Comparison of ENCODE assay signal across 17 cellular contexts in the genomic region with DNA sequence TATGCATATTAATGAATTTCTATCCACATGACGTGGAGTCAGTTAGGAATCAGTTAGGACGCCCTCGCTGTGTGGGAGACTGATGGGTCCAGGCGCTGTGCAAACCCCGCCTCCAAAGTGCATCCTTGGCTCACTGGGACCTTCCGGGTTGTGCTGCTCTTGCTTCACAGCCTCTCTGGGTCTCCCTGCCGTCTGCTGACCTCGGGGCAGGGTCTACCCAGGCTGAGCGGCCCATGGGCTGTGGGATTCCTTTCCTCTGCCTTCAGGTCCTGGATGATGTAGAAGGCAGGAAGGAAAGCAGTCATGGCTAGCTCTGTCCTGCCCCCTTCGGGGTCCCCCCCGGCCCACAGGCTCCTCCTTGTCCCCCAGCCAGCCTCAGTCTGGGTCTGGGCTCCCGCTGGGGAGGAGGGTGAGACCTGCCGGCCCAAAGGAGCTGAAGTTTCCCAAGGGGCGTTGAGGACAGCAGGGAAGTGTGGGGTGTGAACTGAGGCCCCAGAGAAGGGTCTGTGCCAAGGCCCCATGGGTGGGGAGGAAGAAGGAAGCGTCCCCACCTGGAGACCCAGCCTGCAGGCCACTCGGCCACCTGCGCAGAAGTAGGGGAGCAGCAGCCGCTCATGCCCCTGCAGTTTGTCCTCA. TPM values are rescaled to one million over a fixed set of nuclear protein-coding genes. Genes with fewer than 3 reads are reported as not detected.
DNase-seq lines count a peak whose midpoint lies in the region; ATAC-seq and TF ChIP-seq lines count a peak whose summit lies in the region.
"Had no signal": no experiment of that assay in that cellular context is flagged by ENCODE, and none has a peak within 500 bp of the region (broad histone marks: within the 10 kb centered on the region; RNA-seq: fewer than 3 reads in every experiment).

No MANE protein-coding gene starts in this region.

- peak overlapping the region; percentile 6 to 44 (median 30) for H3K4me3 Mint-ChIP-seq in CD4-positive, CD25-positive, alpha-beta regulatory T cell
- H3K4me3 Mint-ChIP-seq in GM23338: no peak overlapping the region
- peak overlapping the region; percentile 54 to 71 (median 56) for H3K4me3 Mint-ChIP-seq in nephron
- H3K4me3 Mint-ChIP-seq: H9 had no signal

- no peaks in the 10 kb centered on the region for H3K79me2 ChIP-seq in GM23338 (replicated peaks; ENCODE audit: insufficient read depth)

- no peak overlapping the region for H3K4me3 ChIP-seq in CD4-positive, CD25-positive, alpha-beta regulatory T cell (ENCODE audit: low read depth, low read length)
- H3K4me3 ChIP-seq in GM23338: no peak overlapping the region
- H3K4me3 ChIP-seq in psoas muscle: no peak overlapping the region
- H3K4me3 ChIP-seq: adrenal gland, coronary artery, vagina had no signal

- H3K36me3 ChIP-seq in CD4-positive, CD25-positive, alpha-beta regulatory T cell (ENCODE audit: control insufficient read depth, insufficient read depth, low read length): peaks cover 5% of the 10 kb centered on the region
- no peaks in the 10 kb centered on the region for H3K36me3 ChIP-seq in GM23338 (ENCODE audit: insufficient read depth)
- peaks cover 0 to 17% of the 10 kb centered on the region in 2 donors for H3K36me3 ChIP-seq in psoas muscle (ENCODE audit: insufficient read depth in 1 of 2, low read depth in 1 of 2)

- no peak overlapping the region for H3K4me2 ChIP-seq in GM23338

- no peaks in the 10 kb centered on the region for H3K4me1 ChIP-seq in CD4-positive, CD25-positive, alpha-beta regulatory T cell (ENCODE audit: control insufficient read depth, insufficient read depth, low read length, poor library complexity, severe bottlenecking)
- no peaks in the 10 kb centered on the region for H3K4me1 ChIP-seq in GM23338 (ENCODE audit: insufficient read depth)
- peaks cover 2% of the 10 kb centered on the region for H3K4me1 ChIP-seq in psoas muscle
- H3K4me1 ChIP-seq: adrenal gland, vagina had no signal

- no peaks in the 10 kb centered on the region for H3K27me3 Mint-ChIP-seq in CD4-positive, CD25-positive, alpha-beta regulatory T cell
- H3K27me3 Mint-ChIP-seq in GM23338 (ENCODE audit: insufficient read depth, low read depth, poor library complexity) (peaks cover 3% of the 10 kb centered on the region), nephron (ENCODE audit: low read depth) (no peaks in the 10 kb centered on the region)

- TF ChIP-seq CTCF in GM23338 (conservative IDR thresholded peaks at IDR 0.05; ENCODE audit: low read depth in 2 of 2) (no peak), nephron (IDR thresholded peaks at IDR 0.05; ENCODE audit: unreplicated experiment in 3 of 3) (no peak), psoas muscle (IDR thresholded peaks at IDR 0.05) (no peak)

- no peak overlapping the region for H2AFZ ChIP-seq in GM23338

- DNase-seq in CD4-positive, CD25-positive, alpha-beta regulatory T cell: no peak
- DNase-seq in GM23338 (ENCODE audit: low spot score): peak; percentile 50
- DNase-seq in amniotic epithelial cell (ENCODE audit: low read depth): peak; percentile 48
- DNase-seq in psoas muscle: no peak
- DNase-seq in NCI-H1048 (lab: John Stamatoyannopoulos, UW): no peak
- no peak for DNase-seq in SIG-M5 treated with dmso at 0.1 percent for 504 hours (lab: John Stamatoyannopoulos, UW; ENCODE audit: unreplicated experiment)
- DNase-seq: H9; NCI-H2029; NCI-H748 treated with DMSO at 0.1 percent for 48 hours; SHP77 treated with DMSO at 0.1 percent for 48 hours; stimulated activated CD4-positive, alpha-beta T cell treated with anti-CD3 and anti-CD28 coated beads, Interleukin-4, amount 100 ng/mL, for 24 hours had no signal

- H3K4me1 Mint-ChIP-seq in CD4-positive, CD25-positive, alpha-beta regulatory T cell: peaks cover 0 to 7% (median 1%) of the 10 kb centered on the region in 4 donors
- peaks cover 10% of the 10 kb centered on the region for H3K4me1 Mint-ChIP-seq in GM23338
- H3K4me1 Mint-ChIP-seq in nephron: peaks cover 5% of the 10 kb centered on the region

- peak overlapping the region in 2 of 3 donors; percentile 25 to 73 for H3K27ac Mint-ChIP-seq in CD4-positive, CD25-positive, alpha-beta regulatory T cell
- no peak overlapping the region for H3K27ac Mint-ChIP-seq in GM23338
- H3K27ac Mint-ChIP-seq in nephron: peak overlapping the region; percentile 19 to 77 (median 53)

- no peak for ATAC-seq in CD4-positive, CD25-positive, alpha-beta regulatory T cell (ENCODE audit: low read depth in 2 of 2)
- peak; percentile 5 for ATAC-seq in GM23338
- no peak for ATAC-seq in psoas muscle
- ATAC-seq: left lobe of liver, sciatic nerve had no signal

- H3F3A ChIP-seq in GM23338 (replicated peaks; ENCODE audit: low read depth): peaks cover 11% of the 10 kb centered on the region; the same call in 1 of the 2 replicates

- H4K20me1 ChIP-seq in GM23338 (replicated peaks; ENCODE audit: insufficient read depth): no peaks in the 10 kb centered on the region

- H3K27me3 ChIP-seq in CD4-positive, CD25-positive, alpha-beta regulatory T cell (ENCODE audit: control insufficient read depth, insufficient read depth, low read length): no peaks in the 10 kb centered on the region
- H3K27me3 ChIP-seq in GM23338 (ENCODE audit: insufficient read depth) (no peaks in the 10 kb centered on the region), psoas muscle (ENCODE audit: insufficient read depth in 3 of 3, low read length in 2 of 3) (no peaks in the 10 kb centered on the region)
- H3K27me3 ChIP-seq: adrenal gland, vagina had no signal

- intact Hi-C loops in psoas muscle (cut with DNase I): loop anchor here in 1 of 2 donors (10.0 kb wide), 1 partner anchor 54 kb away; a partner anchor contains a TSS

- no peaks in the 10 kb centered on the region for H3K9me2 ChIP-seq in GM23338 (ENCODE audit: insufficient read depth)

- H3K9me3 Mint-ChIP-seq in CD4-positive, CD25-positive, alpha-beta regulatory T cell: no peaks in the 10 kb centered on the region
- no peaks in the 10 kb centered on the region for H3K9me3 Mint-ChIP-seq in GM23338
- H3K9me3 Mint-ChIP-seq in nephron: no peaks in the 10 kb centered on the region
- H3K9me3 Mint-ChIP-seq: H9 had no signal

- 76 to 78% (median 77%) methylated on average over 18 of the region's 18 CpGs for WGBS in psoas muscle, 3 donors

- no peaks in the 10 kb centered on the region for H3K36me3 Mint-ChIP-seq in CD4-positive, CD25-positive, alpha-beta regulatory T cell
- H3K36me3 Mint-ChIP-seq in GM23338 (ENCODE audit: low read depth) (peaks cover 11% of the 10 kb centered on the region), nephron (ENCODE audit: low read depth) (peaks cover 4% of the 10 kb centered on the region)

- no peaks in the 10 kb centered on the region for H3K9me3 ChIP-seq in CD4-positive, CD25-positive, alpha-beta regulatory T cell (ENCODE audit: control insufficient read depth in 2 of 2, low read length in 2 of 2)
- H3K9me3 ChIP-seq in psoas muscle: no peaks in the 10 kb centered on the region
- H3K9me3 ChIP-seq: adrenal gland, vagina had no signal

- no peak overlapping the region for H3K27ac ChIP-seq in CD4-positive, CD25-positive, alpha-beta regulatory T cell (ENCODE audit: insufficient read depth, low read length, poor library complexity, severe bottlenecking)
- H3K27ac ChIP-seq in GM23338 (ENCODE audit: low read depth) (no peak overlapping the region), psoas muscle (no peak overlapping the region)
- H3K27ac ChIP-seq: adrenal gland, coronary artery, vagina had no signal

TF ChIP-seq in GM23338, 12 proteins besides CTCF, POLR2A, EP300 and RAD21 (continues in another document):
- TF ChIP-seq EZH2 (IDR thresholded peaks at IDR 0.05; ENCODE audit: low read depth, unreplicated experiment): no peak
- TF ChIP-seq NANOG (IDR thresholded peaks at IDR 0.05; ENCODE audit: borderline replicate concordance): no peak
- TF ChIP-seq ZNF331 (CRISPR knock-in tag; IDR thresholded peaks at IDR 0.05; ENCODE audit: low read depth): no peak
- TF ChIP-seq CREB1 (CRISPR knock-in tag; IDR thresholded peaks at IDR 0.05; ENCODE audit: low read depth): no peak
- TF ChIP-seq JUNB (IDR thresholded peaks at IDR 0.05; ENCODE audit: unreplicated experiment): no peak
- TF ChIP-seq POLR2AphosphoS5 (IDR thresholded peaks at IDR 0.05; ENCODE audit: low read depth): no peak

RNA-seq across cellular contexts. Expression of a gene that starts 24.6 kb away (rescaled TPM):
- total RNA-seq in CD4-positive, CD25-positive, alpha-beta regulatory T cell: 212 TPM
- 10 to 100 TPM; 10.2 to 30.4 (median 15.3) TPM for polyA plus RNA-seq in CD4-positive, CD25-positive, alpha-beta regulatory T cell
- 19.6 and 22.8 TPM in 2 replicates for total RNA-seq in GM23338 (2014; rRNA removed; shearing (Covaris generic))
- polyA plus RNA-seq in GM23338 (2016; fragmentation: Nextera tagmentation; extraction: Ambion mirVana) (72.6 and 76.1 TPM in 2 replicates), psoas muscle (10 to 100 TPM; 16.8 to 29.8 (median 17.4) TPM)
- 10 to 100 TPM; 15.9 to 36.6 (median 22.5) TPM for total RNA-seq in psoas muscle

RNA-seq across cellular contexts. Expression of a gene that starts 29.5 kb away (rescaled TPM):
- 52.6 TPM for total RNA-seq in CD4-positive, CD25-positive, alpha-beta regulatory T cell
- polyA plus RNA-seq in CD4-positive, CD25-positive, alpha-beta regulatory T cell: 10 to 100 TPM; 18.7 to 27.1 (median 21.2) TPM
- 62.8 and 73.2 TPM in 2 replicates for total RNA-seq in GM23338 (2014; rRNA removed; shearing (Covaris generic))
- 45.3 and 47.2 TPM in 2 replicates for polyA plus RNA-seq in GM23338 (2016; fragmentation: Nextera tagmentation; extraction: Ambion mirVana)
- 10 to 100 TPM; 19.1 to 37.7 (median 28.7) TPM for total RNA-seq in psoas muscle
- 10 to 100 TPM; 14.5 to 25.1 (median 22.5) TPM for polyA plus RNA-seq in psoas muscle

RNA-seq across cellular contexts. Expression of a gene that starts 56.2 kb away (rescaled TPM):
- 77.6 TPM for total RNA-seq in CD4-positive, CD25-positive, alpha-beta regulatory T cell
- polyA plus RNA-seq in CD4-positive, CD25-positive, alpha-beta regulatory T cell: 10 to 100 TPM; 25.8 to 32.0 (median 30.6) TPM
- total RNA-seq in GM23338 (2014; rRNA removed; shearing (Covaris generic)): 53.4 and 63.0 TPM in 2 replicates
- polyA plus RNA-seq in GM23338 (2016; fragmentation: Nextera tagmentation; extraction: Ambion mirVana): 16.8 and 17.6 TPM in 2 replicates
- 10 to 100 TPM; 12.6 to 23.9 (median 14.9) TPM for total RNA-seq in psoas muscle
- polyA plus RNA-seq in psoas muscle: 10 to 100 TPM in 2 of 3 donors, 1 to 10 TPM in 1; 9.2 to 16.4 (median 11.5) TPM

Comparison
In these comparisons a context has a peak if more than half of its experiments do, and no peak if none do; other contexts are left out.
1. DNase-seq: peak in GM23338 (single experiment) and amniotic epithelial cell (single experiment); none in CD4-positive, CD25-positive, alpha-beta regulatory T cell (0 of 3), psoas muscle (0 of 2), NCI-H1048 (single experiment) and SIG-M5 treated with dmso at 0.1 percent for 504 hours (single experiment).